Comparison of ENCODE assay signal across 25 cellular contexts in genomic region chr11:30873924-30874323, GRCh38.
"Had no signal": no experiment of that assay in that cellular context is flagged by ENCODE, and none has a peak within 500 bp of the region (broad histone marks: within the 10 kb centered on the region; RNA-seq: fewer than 3 reads in every experiment).

No MANE protein-coding gene starts in this region.

- H3K27ac ChIP-seq: PC-9, Peyer's patch, SJSA1 had no signal

- H3K9ac ChIP-seq: SK-N-SH had no signal

- ATAC-seq: HepG2, Right ventricle myocardium inferior had no signal

- FAIRE-seq: HepG2 had no signal

- H3K4me1 ChIP-seq: Peyer's patch, SJSA1 had no signal

- H3K4me3 ChIP-seq: MG63, PC-9, Peyer's patch, SJSA1 had no signal

- H2AFZ ChIP-seq: PC-9 had no signal

- H3K9me3 ChIP-seq: MG63, Peyer's patch, SJSA1, SK-N-SH had no signal

- DNase-seq: IMR-90, Karpas-422, KG1, MG63, NCI-H1092, NCI-H1105 treated with DMSO at 0.1 percent for 48 hours, NCI-H1417 treated with DMSO at 0.1 percent for 48 hours, NCI-H146, NCI-H1694 treated with DMSO at 0.1 percent for 48 hours, NCI-H1930, NCI-H2081, NCI-H2107, NCI-H2227 treated with DMSO at 0.1 percent for 48 hours, NCI-H524, NCI-H526 treated with DMSO at 0.1 percent for 48 hours, NCI-H774, OCI-M1, PC-9, Peyer's patch, SIG-M5, SK-N-SH, SW 1271 had no signal

- H3K36me3 ChIP-seq: MG63, Peyer's patch, SJSA1 had no signal

- H3K4me2 ChIP-seq: PC-9, SK-N-SH had no signal

- H3K27me3 ChIP-seq: MG63, Peyer's patch, SJSA1 had no signal
